In the genomic region with DNA sequence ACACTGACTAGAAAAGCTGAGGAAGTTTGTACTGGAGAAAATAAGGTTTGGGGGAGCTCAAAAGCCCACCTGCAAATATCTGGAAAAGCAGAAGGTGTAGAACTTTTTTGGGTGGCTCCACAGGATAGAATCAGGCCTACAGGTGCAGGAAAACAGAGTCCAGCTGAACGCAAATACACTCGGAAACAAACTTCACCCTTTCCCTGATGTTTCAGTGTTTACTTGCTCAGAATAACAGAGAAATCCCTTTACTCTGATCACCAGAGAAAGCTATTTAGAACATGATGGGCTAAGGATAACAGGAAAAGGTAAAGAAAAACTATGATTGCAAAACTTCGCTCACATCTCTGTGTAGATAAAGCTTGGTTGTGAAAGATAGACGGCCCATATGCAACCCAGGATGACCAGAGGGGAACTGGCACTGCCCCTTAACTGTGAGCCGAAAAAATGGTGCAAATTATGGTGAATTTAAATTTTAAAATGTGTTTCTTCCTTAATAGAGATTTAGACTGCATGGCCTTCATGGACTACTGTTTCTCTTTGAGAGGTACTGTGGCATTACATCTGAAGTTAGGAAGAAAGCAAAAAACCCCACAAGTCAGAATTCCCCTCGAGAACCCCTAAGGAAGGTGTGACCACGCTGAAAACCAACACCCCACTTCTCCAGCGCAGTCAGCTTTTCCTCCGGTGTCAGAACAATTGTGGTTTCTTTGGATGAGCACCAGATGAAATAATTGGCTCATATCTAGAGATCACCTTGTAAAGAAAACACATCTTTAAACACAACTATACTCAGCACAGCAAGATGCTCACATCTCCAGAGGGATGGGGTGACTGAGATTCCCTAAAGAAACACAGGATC, we compare ENCODE assay signal across 3 cellular contexts.
TF ChIP-seq lines count a peak whose summit lies in the region.

No MANE protein-coding gene starts in this region.

TF ChIP-seq in GM23338, 12 proteins besides CTCF, POLR2A, EP300 and RAD21 (continues in another document):
- TF ChIP-seq EZH2phosphoT487 (IDR thresholded peaks at IDR 0.05; ENCODE audit: unreplicated experiment) (no peak), NANOG (IDR thresholded peaks at IDR 0.05; ENCODE audit: borderline replicate concordance) (no peak), EZH2 (IDR thresholded peaks at IDR 0.05; ENCODE audit: low read depth, unreplicated experiment) (no peak), POLR2AphosphoS5 (IDR thresholded peaks at IDR 0.05; ENCODE audit: low read depth) (no peak), STAT1 (IDR thresholded peaks at IDR 0.05; ENCODE audit: unreplicated experiment) (no peak)
- TF ChIP-seq, protein P1, sequence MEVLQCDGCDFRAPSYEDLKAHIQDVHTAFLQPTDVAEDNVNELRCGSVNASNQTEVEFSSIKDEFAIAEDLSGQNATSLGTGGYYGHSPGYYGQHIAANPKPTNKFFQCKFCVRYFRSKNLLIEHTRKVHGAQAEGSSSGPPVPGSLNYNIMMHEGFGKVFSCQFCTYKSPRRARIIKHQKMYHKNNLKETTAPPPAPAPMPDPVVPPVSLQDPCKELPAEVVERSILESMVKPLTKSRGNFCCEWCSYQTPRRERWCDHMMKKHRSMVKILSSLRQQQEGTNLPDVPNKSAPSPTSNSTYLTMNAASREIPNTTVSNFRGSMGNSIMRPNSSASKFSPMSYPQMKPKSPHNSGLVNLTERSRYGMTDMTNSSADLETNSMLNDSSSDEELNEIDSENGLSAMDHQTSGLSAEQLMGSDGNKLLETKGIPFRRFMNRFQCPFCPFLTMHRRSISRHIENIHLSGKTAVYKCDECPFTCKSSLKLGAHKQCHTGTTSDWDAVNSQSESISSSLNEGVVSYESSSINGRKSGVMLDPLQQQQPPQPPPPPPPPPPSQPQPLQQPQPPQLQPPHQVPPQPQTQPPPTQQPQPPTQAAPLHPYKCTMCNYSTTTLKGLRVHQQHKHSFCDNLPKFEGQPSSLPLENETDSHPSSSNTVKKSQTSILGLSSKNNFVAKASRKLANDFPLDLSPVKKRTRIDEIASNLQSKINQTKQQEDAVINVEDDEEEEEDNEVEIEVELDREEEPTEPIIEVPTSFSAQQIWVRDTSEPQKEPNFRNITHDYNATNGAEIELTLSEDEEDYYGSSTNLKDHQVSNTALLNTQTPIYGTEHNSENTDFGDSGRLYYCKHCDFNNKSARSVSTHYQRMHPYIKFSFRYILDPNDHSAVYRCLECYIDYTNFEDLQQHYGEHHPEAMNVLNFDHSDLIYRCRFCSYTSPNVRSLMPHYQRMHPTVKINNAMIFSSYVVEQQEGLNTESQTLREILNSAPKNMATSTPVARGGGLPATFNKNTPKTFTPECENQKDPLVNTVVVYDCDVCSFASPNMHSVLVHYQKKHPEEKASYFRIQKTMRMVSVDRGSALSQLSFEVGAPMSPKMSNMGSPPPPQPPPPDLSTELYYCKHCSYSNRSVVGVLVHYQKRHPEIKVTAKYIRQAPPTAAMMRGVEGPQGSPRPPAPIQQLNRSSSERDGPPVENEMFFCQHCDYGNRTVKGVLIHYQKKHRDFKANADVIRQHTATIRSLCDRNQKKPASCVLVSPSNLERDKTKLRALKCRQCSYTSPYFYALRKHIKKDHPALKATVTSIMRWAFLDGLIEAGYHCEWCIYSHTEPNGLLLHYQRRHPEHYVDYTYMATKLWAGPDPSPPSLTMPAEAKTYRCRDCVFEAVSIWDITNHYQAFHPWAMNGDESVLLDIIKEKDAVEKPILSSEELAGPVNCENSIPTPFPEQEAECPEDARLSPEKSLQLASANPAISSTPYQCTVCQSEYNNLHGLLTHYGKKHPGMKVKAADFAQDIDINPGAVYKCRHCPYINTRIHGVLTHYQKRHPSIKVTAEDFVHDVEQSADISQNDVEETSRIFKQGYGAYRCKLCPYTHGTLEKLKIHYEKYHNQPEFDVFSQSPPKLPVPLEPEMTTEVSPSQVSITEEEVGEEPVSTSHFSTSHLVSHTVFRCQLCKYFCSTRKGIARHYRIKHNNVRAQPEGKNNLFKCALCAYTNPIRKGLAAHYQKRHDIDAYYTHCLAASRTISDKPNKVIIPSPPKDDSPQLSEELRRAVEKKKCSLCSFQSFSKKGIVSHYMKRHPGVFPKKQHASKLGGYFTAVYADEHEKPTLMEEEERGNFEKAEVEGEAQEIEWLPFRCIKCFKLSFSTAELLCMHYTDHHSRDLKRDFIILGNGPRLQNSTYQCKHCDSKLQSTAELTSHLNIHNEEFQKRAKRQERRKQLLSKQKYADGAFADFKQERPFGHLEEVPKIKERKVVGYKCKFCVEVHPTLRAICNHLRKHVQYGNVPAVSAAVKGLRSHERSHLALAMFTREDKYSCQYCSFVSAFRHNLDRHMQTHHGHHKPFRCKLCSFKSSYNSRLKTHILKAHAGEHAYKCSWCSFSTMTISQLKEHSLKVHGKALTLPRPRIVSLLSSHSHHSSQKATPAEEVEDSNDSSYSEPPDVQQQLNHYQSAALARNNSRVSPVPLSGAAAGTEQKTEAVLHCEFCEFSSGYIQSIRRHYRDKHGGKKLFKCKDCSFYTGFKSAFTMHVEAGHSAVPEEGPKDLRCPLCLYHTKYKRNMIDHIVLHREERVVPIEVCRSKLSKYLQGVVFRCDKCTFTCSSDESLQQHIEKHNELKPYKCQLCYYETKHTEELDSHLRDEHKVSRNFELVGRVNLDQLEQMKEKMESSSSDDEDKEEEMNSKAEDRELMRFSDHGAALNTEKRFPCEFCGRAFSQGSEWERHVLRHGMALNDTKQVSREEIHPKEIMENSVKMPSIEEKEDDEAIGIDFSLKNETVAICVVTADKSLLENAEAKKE (CRISPR knock-in tag; IDR thresholded peaks at IDR 0.05), result no peak

TF ChIP-seq in WTC11, 78 proteins besides CTCF, POLR2A, EP300 and RAD21:
- TF ChIP-seq GABPB1 (CRISPR knock-in tag; IDR thresholded peaks at IDR 0.05) (0 out of 2 replicates have a peak, but pooled peaks have one; percentile 28), NR3C1 (CRISPR knock-in tag; conservative IDR thresholded peaks at IDR 0.05; ENCODE audit: low read depth) (no peak)

TF ChIP-seq in liver, 16 proteins besides CTCF, POLR2A, EP300 and RAD21:
- TF ChIP-seq RXRA (IDR thresholded peaks at IDR 0.05), result peak; percentile 43 to 81
- peak; percentile 19 for TF ChIP-seq YY1 (IDR thresholded peaks at IDR 0.05)
- TF ChIP-seq EGR1 (IDR thresholded peaks at IDR 0.05; ENCODE audit: low read depth in 2 of 2), result no peak
- no peak for TF ChIP-seq TAF1 (conservative IDR thresholded peaks at IDR 0.05)
- peak; percentile 12 for TF ChIP-seq HNF4G (IDR thresholded peaks at IDR 0.05)
- peak; percentile 48 to 57 for TF ChIP-seq HNF4A (conservative IDR thresholded peaks at IDR 0.05)
- peak; percentile 33 for TF ChIP-seq FOXA2 (IDR thresholded peaks at IDR 0.05)
- TF ChIP-seq, protein P2, sequence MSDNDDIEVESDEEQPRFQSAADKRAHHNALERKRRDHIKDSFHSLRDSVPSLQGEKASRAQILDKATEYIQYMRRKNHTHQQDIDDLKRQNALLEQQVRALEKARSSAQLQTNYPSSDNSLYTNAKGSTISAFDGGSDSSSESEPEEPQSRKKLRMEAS (IDR thresholded peaks at IDR 0.05), result peak; percentile 23
- TF ChIP-seq SP1 (IDR thresholded peaks at IDR 0.05), result peak; percentile 54
- TF ChIP-seq JUND (IDR thresholded peaks at IDR 0.05), result no peak
